ENCODE assay signal across 8 cellular contexts in genomic region chr11:121112498-121113455, GRCh38. TPM values are rescaled to one million over a fixed set of nuclear protein-coding genes. Genes with fewer than 3 reads are reported as not detected.
DNase-seq lines count a peak whose midpoint lies in the region; ATAC-seq and TF ChIP-seq lines count a peak whose summit lies in the region.

No MANE protein-coding gene starts in this region.

- H3K27me3 Mint-ChIP-seq in activated CD4-positive, alpha-beta memory T cell treated with anti-CD3 and anti-CD28 coated beads for 36 hours = peaks cover 10% of the 10 kb centered on the region
- H3K27me3 Mint-ChIP-seq in neural crest cell (ENCODE audit: low read depth) = peaks cover 5% of the 10 kb centered on the region

- H3K36me3 Mint-ChIP-seq in activated CD4-positive, alpha-beta memory T cell treated with anti-CD3 and anti-CD28 coated beads for 36 hours = no peaks in the 10 kb centered on the region
- no peaks in the 10 kb centered on the region for H3K36me3 Mint-ChIP-seq in neural crest cell (ENCODE audit: low read depth)

- TF ChIP-seq RAD21 in HCT116 (IDR thresholded peaks at IDR 0.05; ENCODE audit: low read depth) = peak; percentile 81

- H3K27me3 ChIP-seq in HCT116 (ENCODE audit: insufficient read depth, low read length) = peaks cover 8% of the 10 kb centered on the region; the same call in 1 of the 2 replicates

- H4K20me1 ChIP-seq in HCT116 (ENCODE audit: insufficient read depth) = no peaks in the 10 kb centered on the region

- no peak overlapping the region for H3K27ac Mint-ChIP-seq in activated CD4-positive, alpha-beta memory T cell treated with anti-CD3 and anti-CD28 coated beads for 36 hours
- no peak overlapping the region for H3K27ac Mint-ChIP-seq in neural crest cell (ENCODE audit: unreplicated experiment)

- ATAC-seq in HCT116 (peak; percentile 98), GM21529 (IDR thresholded peaks at IDR 0.05; ENCODE audit: unreplicated experiment) (no peak), GM21423 (IDR thresholded peaks at IDR 0.05; ENCODE audit: unreplicated experiment) (no peak)

- no peak overlapping the region for H3K4me3 Mint-ChIP-seq in activated CD4-positive, alpha-beta memory T cell treated with anti-CD3 and anti-CD28 coated beads for 36 hours
- H3K4me3 Mint-ChIP-seq in neural crest cell = no peak overlapping the region

- no peaks in the 10 kb centered on the region for H3K9me3 Mint-ChIP-seq in activated CD4-positive, alpha-beta memory T cell treated with anti-CD3 and anti-CD28 coated beads for 36 hours
- H3K9me3 Mint-ChIP-seq in neural crest cell = no peaks in the 10 kb centered on the region

- no peak overlapping the region for H2AFZ ChIP-seq in HCT116 (ENCODE audit: low read depth, low read length, poor library complexity, severe bottlenecking)

- no peaks in the 10 kb centered on the region for H3K36me3 ChIP-seq in HCT116 (ENCODE audit: control insufficient read depth in 1 of 2, insufficient read depth in 2 of 2, low read length in 2 of 2)

- POLR2A ChIA-PET in HCT116 (lab: Charles Lee) = no interaction called here
- POLR2A ChIA-PET in activated CD4-positive, alpha-beta memory T cell treated with anti-CD3 and anti-CD28 coated beads for 36 hours (lab: Charles Lee) = no interaction called here

- CTCF ChIA-PET in HCT116 (lab: Charles Lee) = no interaction called here
- CTCF ChIA-PET in activated CD4-positive, alpha-beta memory T cell treated with anti-CD3 and anti-CD28 coated beads for 36 hours (lab: Charles Lee) = interaction anchor here (1.1 to 2.2 kb wide), 3 partner anchors 82 to 83 kb away, joined by 4 to 9 read pairs (median 4); no protein-coding TSS in a partner anchor

- no peaks in the 10 kb centered on the region for H3K9me3 ChIP-seq in HCT116 (ENCODE audit: control insufficient read depth in 1 of 2, insufficient read depth in 1 of 2, low read depth in 1 of 2, low read length in 2 of 2)

- H3K4me1 ChIP-seq in HCT116 (ENCODE audit: control insufficient read depth in 1 of 2, insufficient read depth in 2 of 2, low read length in 2 of 2) = 0 out of 4 replicates have a peak, but pooled peaks cover 0 to 3% of the 10 kb centered on the region in 2 experiments

- no peak overlapping the region for H3K9ac ChIP-seq in HCT116 (ENCODE audit: low read length)

- H3K4me2 ChIP-seq in HCT116 (ENCODE audit: low read length) = no peak overlapping the region

- H3K4me3 ChIP-seq in HCT116 (replicated peaks in 1 of 2; ENCODE audit: low read depth in 1 of 2, low read length in 2 of 2) = no peak overlapping the region
- no peak overlapping the region for H3K4me3 ChIP-seq in fibroblast of pulmonary artery (replicated peaks; ENCODE audit: low read depth, low read length)

- H3K79me2 ChIP-seq in HCT116 (ENCODE audit: insufficient read depth, low read length) = no peaks in the 10 kb centered on the region

- H3K9me2 ChIP-seq in HCT116 (ENCODE audit: insufficient read depth) = no peaks in the 10 kb centered on the region

- peak; percentile 43 to 70 (median 67) for TF ChIP-seq CTCF in HCT116 (IDR thresholded peaks at IDR 0.05 in 2 of 3, conservative IDR thresholded peaks at IDR 0.05 in 1 of 3; ENCODE audit: borderline replicate concordance in 1 of 3, insufficient read depth in 1 of 3, low read depth in 2 of 3, low read length in 2 of 3)
- TF ChIP-seq CTCF in fibroblast of pulmonary artery (IDR thresholded peaks at IDR 0.05; ENCODE audit: low read length, missing control alignments) = peak; percentile 59
- TF ChIP-seq CTCF in neural crest cell (conservative IDR thresholded peaks at IDR 0.05) = peak; percentile 69

- intact Hi-C loops in HCT116 (cut with micrococcal nuclease) = loop anchor here (5.0 to 10.0 kb wide), 3 partner anchors 428 to 600 kb away; partner anchors contain the start of gene GRIK4
- intact Hi-C loops in activated CD4-positive, alpha-beta memory T cell treated with anti-CD3 and anti-CD28 coated beads for 36 hours (cut with micrococcal nuclease) = loop anchor here (1.0 kb wide), 1 partner anchor 167 kb away; no protein-coding TSS in a partner anchor

- RAD21 ChIA-PET in HCT116 (lab: Charles Lee; ENCODE audit: low non-redundant PET in 1 of 2, low total read pairs in 2 of 2, uncharacterized antibody in 2 of 2, unreplicated experiment in 2 of 2) = no interaction called here

- DNase-seq in DMS114 treated with DMSO at 0.1 percent for 48 hours (lab: John Stamatoyannopoulos, UW; ENCODE audit: unreplicated experiment) (peak; percentile 47), HCT116 (ENCODE audit: low read depth, low spot score) (peak; percentile 35), NCI-H226 (peak; percentile 75), fibroblast of pulmonary artery (ENCODE audit: low read depth) (peak; percentile 76), neural crest cell (ENCODE audit: low read depth, low spot score) (peak; percentile 24)
- peak; percentile 51 for DNase-seq in activated CD4-positive, alpha-beta memory T cell treated with anti-CD3 and anti-CD28 coated beads for 36 hours

- no peak for TF ChIP-seq POLR2A in HCT116 (IDR thresholded peaks at IDR 0.05; ENCODE audit: borderline replicate concordance, extremely low read depth, insufficient read depth, insufficient read length)

- no peaks in the 10 kb centered on the region for H3K4me1 Mint-ChIP-seq in activated CD4-positive, alpha-beta memory T cell treated with anti-CD3 and anti-CD28 coated beads for 36 hours (ENCODE audit: low read depth)
- peaks cover 13% of the 10 kb centered on the region for H3K4me1 Mint-ChIP-seq in neural crest cell

- BruUV-seq in HCT116 (replicated peaks; lab: Mats Ljungman, UMichigan) = no TSS peak

- H3K27ac ChIP-seq in HCT116 (ENCODE audit: low read depth, low read length) = no peak overlapping the region

TF ChIP-seq in HCT116, 20 proteins besides CTCF, POLR2A, EP300 and RAD21:
- TF ChIP-seq JUND (IDR thresholded peaks at IDR 0.05) = no peak
- TF ChIP-seq EGR1 (IDR thresholded peaks at IDR 0.05; ENCODE audit: low read depth) = no peak
- TF ChIP-seq ZNF274 (IDR thresholded peaks at IDR 0.05; ENCODE audit: low read depth, low read length) = no peak
- TF ChIP-seq ATF3 (IDR thresholded peaks at IDR 0.05) = no peak
- TF ChIP-seq ELF1 (IDR thresholded peaks at IDR 0.05; ENCODE audit: borderline replicate concordance, low read depth) = no peak
- no peak for TF ChIP-seq YY1 (IDR thresholded peaks at IDR 0.05; ENCODE audit: extremely low read depth, insufficient replicate concordance, low read depth, low read length)
- TF ChIP-seq EZH2phosphoT487 (IDR thresholded peaks at IDR 0.05; ENCODE audit: borderline replicate concordance) = no peak
- TF ChIP-seq CBX3 (IDR thresholded peaks at IDR 0.05; ENCODE audit: low read depth) = no peak
- no peak for TF ChIP-seq POLR2AphosphoS5 (IDR thresholded peaks at IDR 0.05; ENCODE audit: low read depth, low read length)
- TF ChIP-seq ZBTB33 (IDR thresholded peaks at IDR 0.05; ENCODE audit: extremely low read depth, insufficient replicate concordance, low read length) = no peak
- TF ChIP-seq ZFX (IDR thresholded peaks at IDR 0.05) = no peak
- TF ChIP-seq FOSL1 (IDR thresholded peaks at IDR 0.05; ENCODE audit: low read depth) = no peak
- TF ChIP-seq EZH2 (IDR thresholded peaks at IDR 0.05) = no peak
- no peak for TF ChIP-seq SRF (IDR thresholded peaks at IDR 0.05; ENCODE audit: low read depth)
- TF ChIP-seq REST (IDR thresholded peaks at IDR 0.05; ENCODE audit: low read depth) = no peak
- no peak for TF ChIP-seq SIN3A (IDR thresholded peaks at IDR 0.05; ENCODE audit: low read depth)

RNA-seq across cellular contexts. Expression of gene TECTA, which starts 11.7 kb away (rescaled TPM):
- total RNA-seq in HCT116 (2021; ENCODE audit: unreplicated experiment) (0.81 TPM), neural crest cell (1.5 and 1.7 TPM in 2 replicates)
- polyA plus RNA-seq in HCT116 (2012) = 0.36 and 0.45 TPM in 2 replicates
- total RNA-seq in activated CD4-positive, alpha-beta memory T cell treated with anti-CD3 and anti-CD28 coated beads for 36 hours = under 1 TPM; 0.17 to 0.19 TPM

Comparison
In these comparisons a context has a peak if more than half of its experiments do, and no peak if none do; other contexts are left out.
1. DNase-seq: peak in every context shown above with its lines; median percentile 76 in fibroblast of pulmonary artery; 75 in NCI-H226; 51 in activated CD4-positive, alpha-beta memory T cell treated with anti-CD3 and anti-CD28 coated beads for 36 hours; 47 in DMS114 treated with DMSO at 0.1 percent for 48 hours; 35 in HCT116; 24 in neural crest cell.